Comparison of ENCODE assay signal across 14 cellular contexts in genomic region chr20:62688855-62689460, GRCh38. TPM values are rescaled to one million over a fixed set of nuclear protein-coding genes. Genes with fewer than 3 reads are reported as not detected.
DNase-seq lines count a peak whose midpoint lies in the region; ATAC-seq, FAIRE-seq and TF ChIP-seq lines count a peak whose summit lies in the region.
"Had no signal": no experiment of that assay in that cellular context is flagged by ENCODE, and none has a peak within 500 bp of the region (broad histone marks: within the 10 kb centered on the region; RNA-seq: fewer than 3 reads in every experiment).

No MANE protein-coding gene starts in this region.

- no peak overlapping the region for H4K5ac ChIP-seq in IMR-90 (ENCODE audit: low read depth, low read length)

- H2AK5ac ChIP-seq in IMR-90 (ENCODE audit: low read depth, low read length): no peak overlapping the region

- TF ChIP-seq POLR2A in IMR-90 (IDR thresholded peaks at IDR 0.05; ENCODE audit: low read depth, low read length) (no peak), K562 (conservative IDR thresholded peaks at IDR 0.05) (no peak)

- POLR2A ChIA-PET in IMR-90 (lab: Charles Lee; ENCODE audit: unreplicated experiment): no interaction called here
- POLR2A ChIA-PET in K562 (lab: Yijun Ruan, JAX): interaction anchor here (0.5 to 0.7 kb wide), 3 partner anchors 97 to 130 kb away, joined by 3 read pairs; no protein-coding TSS in a partner anchor

- H3K9ac ChIP-seq in IMR-90 (ENCODE audit: low read depth, low read length): no peak overlapping the region
- H3K9ac ChIP-seq in K562 (ENCODE audit: insufficient read depth in 1 of 2, low read depth in 2 of 2, low read length in 2 of 2): no peak overlapping the region
- H3K9ac ChIP-seq: parathyroid adenoma had no signal

- H3K79me1 ChIP-seq in IMR-90 (ENCODE audit: low read depth in 1 of 2, low read length in 2 of 2): no peaks in the 10 kb centered on the region

- H3K56ac ChIP-seq in IMR-90 (ENCODE audit: extremely low read depth, insufficient read depth, low read length): no peak overlapping the region

- H3K9me3 ChIP-seq in BE2C (no peaks in the 10 kb centered on the region), IMR-90 (ENCODE audit: control insufficient read depth, insufficient read depth, low read length) (no peaks in the 10 kb centered on the region), K562 (replicated peaks; ENCODE audit: control insufficient read depth, insufficient read depth, low read depth, low read length) (no peaks in the 10 kb centered on the region)

- H3K4me3 ChIP-seq in BE2C (ENCODE audit: low read depth, low read length): no peak overlapping the region
- no peak overlapping the region for H3K4me3 ChIP-seq in IMR-90 (ENCODE audit: insufficient read depth, low read depth, low read length)
- no peak overlapping the region for H3K4me3 ChIP-seq in K562

- TF ChIP-seq RAD21 in IMR-90 (IDR thresholded peaks at IDR 0.05; ENCODE audit: low read length) (peak; percentile 31; the same call in 1 of the 2 replicates), K562 (CRISPR knock-in tag; conservative IDR thresholded peaks at IDR 0.05 in 1 of 2, IDR thresholded peaks at IDR 0.05 in 1 of 2) (peak in 1 of 2 experiments; percentile 28; a peak in 1 of 4 replicates)

- H3K9me1 ChIP-seq in IMR-90 (ENCODE audit: insufficient read depth, low read length): no peaks in the 10 kb centered on the region
- H3K9me1 ChIP-seq in K562 (ENCODE audit: control insufficient read depth, insufficient read depth, low read length): no peaks in the 10 kb centered on the region

- H3K27ac ChIP-seq in IMR-90 (ENCODE audit: insufficient read depth, low read length) (no peak overlapping the region), K562 (ENCODE audit: extremely low read depth, low read depth, low read length) (no peak overlapping the region)
- H3K27ac ChIP-seq: parathyroid adenoma had no signal

- intact Hi-C loops in IMR-90 (cut with micrococcal nuclease): no loop called here
- intact Hi-C loops in K562 (cut with micrococcal nuclease): loop anchor here (5.0 kb wide), 1 partner anchor 103 kb away; no protein-coding TSS in a partner anchor

- H2BK20ac ChIP-seq in IMR-90 (ENCODE audit: low read depth, low read length): no peak overlapping the region

- H4K20me1 ChIP-seq in IMR-90 (ENCODE audit: insufficient read depth, low read length): no peaks in the 10 kb centered on the region
- 0 out of 2 replicates have a peak, but pooled peaks cover 3% of the 10 kb centered on the region for H4K20me1 ChIP-seq in K562 (replicated peaks; ENCODE audit: control insufficient read depth, insufficient read depth, low read length)

- H2BK120ac ChIP-seq in IMR-90 (ENCODE audit: low read depth, low read length): no peak overlapping the region

- no peak overlapping the region for H3K14ac ChIP-seq in IMR-90 (replicated peaks; ENCODE audit: low read depth, low read length)

- H3K4me1 ChIP-seq in BE2C (peaks cover 9% of the 10 kb centered on the region; the same call in 1 of the 2 replicates), IMR-90 (ENCODE audit: control insufficient read depth, insufficient read depth, low read length) (no peaks in the 10 kb centered on the region), K562 (replicated peaks in 1 of 2; ENCODE audit: control insufficient read depth in 2 of 2, insufficient read depth in 2 of 2, low read length in 2 of 2) (peaks cover 15 to 62% of the 10 kb centered on the region in 2 experiments)
- H3K4me1 ChIP-seq: parathyroid adenoma had no signal

- peak; percentile 35 for FAIRE-seq in K562 (lab: Jason Lieb, UNC)

- H3K4ac ChIP-seq in IMR-90 (ENCODE audit: low read depth, low read length): no peak overlapping the region

- H2AFZ ChIP-seq in IMR-90 (replicated peaks; ENCODE audit: low read length, poor library complexity) (no peak overlapping the region), K562 (ENCODE audit: low read depth, low read length) (no peak overlapping the region)
- H2AFZ ChIP-seq: parathyroid adenoma had no signal

- no peak for DNase-seq in BE2C
- DNase-seq in IMR-90: peak; percentile 7
- peak in 1 of 4 experiments; percentile 21 for DNase-seq in K562 (ENCODE audit: extremely low read depth in 1 of 4, low spot score in 3 of 4)
- DNase-seq in myocyte (ENCODE audit: low read depth): peak; percentile 58
- DNase-seq in kidney glomerular epithelial cell (lab: John Stamatoyannopoulos, UW): no peak
- no peak for DNase-seq in NCI-H128 (lab: John Stamatoyannopoulos, UW; ENCODE audit: unreplicated experiment)
- DNase-seq in AG08396 (ENCODE audit: low spot score): no peak
- DNase-seq: activated CD4-positive, CD25-positive, alpha-beta regulatory T cell treated with anti-CD3 and anti-CD28 coated beads, Interleukin-2, amount 50 U/mL, for 72 hours; mesendoderm; NCI-H1105 treated with DMSO at 0.1 percent for 48 hours; NCI-H748 treated with DMSO at 0.1 percent for 48 hours had no signal

- no peak overlapping the region for H4K8ac ChIP-seq in IMR-90 (ENCODE audit: low read depth in 2 of 2, low read length in 2 of 2)

- TF ChIP-seq EP300 in K562 (IDR thresholded peaks at IDR 0.05; ENCODE audit: low read length): no peak

- CTCF ChIA-PET in IMR-90 (lab: Yijun Ruan, JAX) (interaction anchor here (1.6 kb wide), 1 partner anchor 11 kb away, joined by 3 read pairs; no protein-coding TSS in a partner anchor), K562 (lab: Yijun Ruan, JAX; ENCODE audit: low intra/inter-chr PET ratio) (interaction anchor here (0.6 kb wide), 1 partner anchor 9 kb away, joined by 5 read pairs; no protein-coding TSS in a partner anchor)

- H2BK5ac ChIP-seq in IMR-90 (ENCODE audit: low read depth, low read length, poor library complexity, severe bottlenecking): no peak overlapping the region

- H4K91ac ChIP-seq in IMR-90 (ENCODE audit: insufficient read depth, low read depth, low read length): no peak overlapping the region

- no peaks in the 10 kb centered on the region for H3K27me3 ChIP-seq in BE2C
- peaks cover 30% of the 10 kb centered on the region for H3K27me3 ChIP-seq in IMR-90 (ENCODE audit: control insufficient read depth, insufficient read depth, low read length)
- peaks cover 38 to 55% of the 10 kb centered on the region in 2 experiments for H3K27me3 ChIP-seq in K562 (ENCODE audit: control insufficient read depth in 2 of 2, insufficient read depth in 2 of 2, low read length in 2 of 2)

- ATAC-seq in IMR-90 (ENCODE audit: low read depth) (peak; percentile 37; the same call in 1 of the 2 replicates), K562 (peak; percentile 37), HG03159 (IDR thresholded peaks at IDR 0.05; ENCODE audit: unreplicated experiment) (no peak)
- ATAC-seq: stimulated activated effector memory CD8-positive, alpha-beta T cell treated with anti-CD3 and anti-CD28 coated beads, Interleukin-12 subunit alpha, Interleukin-12 subunit beta, amount 100 ng/mL, for 72 hours had no signal

- H2BK15ac ChIP-seq in IMR-90 (ENCODE audit: low read depth, low read length): no peak overlapping the region

- TF ChIP-seq CTCF in BE2C (IDR thresholded peaks at IDR 0.05; ENCODE audit: low read depth, low read length) (0 out of 2 replicates have a peak, but pooled peaks have one; percentile 12), IMR-90 (conservative IDR thresholded peaks at IDR 0.05; ENCODE audit: low read depth, low read length) (peak; percentile 32), K562 (IDR thresholded peaks at IDR 0.05 in 2 of 3, conservative IDR thresholded peaks at IDR 0.05 in 1 of 3; ENCODE audit: insufficient read depth in 2 of 3, low read depth in 1 of 3, low read length in 3 of 3) (peak; percentile 28 to 49 (median 38); a peak in 4 of 6 replicates)

- WGBS in IMR-90 (ENCODE audit: extremely low coverage in 2 of 2, insufficient read length in 1 of 2), 2 experiments: 82% methylated on average over 21 of the region's 29 CpGs; no CpG with 5 or more reads in 1 of the 2 experiments
- 28% methylated on average over 27 of the region's 29 CpGs for WGBS in K562 (ENCODE audit: insufficient coverage, low coverage, missing lambda C conversion rate)

- H3K4me2 ChIP-seq in IMR-90 (ENCODE audit: low read depth, low read length) (no peak overlapping the region), K562 (ENCODE audit: insufficient read depth, low read length) (no peak overlapping the region)

- peak overlapping the region; percentile 26 for H2AK9ac ChIP-seq in IMR-90 (replicated peaks; ENCODE audit: low read depth, low read length, poor library complexity)

- dilution Hi-C loops in IMR-90 (cut with HindIII; ENCODE audit: low sequenced_read_pairs, unreplicated experiment): no loop called here

- no peak overlapping the region for H3K23ac ChIP-seq in IMR-90 (ENCODE audit: low read depth, low read length)

- in situ Hi-C loops in IMR-90 (cut with MboI; ENCODE audit: low sequenced_read_pairs): loop anchor here (25.0 kb wide), 1 partner anchor 323 kb away; the partner anchor contains the start of gene BHLHE23
- in situ Hi-C loops in K562 (cut with MboI): no loop called here

- no peaks in the 10 kb centered on the region for H3K79me2 ChIP-seq in K562 (ENCODE audit: control insufficient read depth, insufficient read depth, low read length)
- H3K79me2 ChIP-seq: parathyroid adenoma had no signal

- H3K36me3 ChIP-seq in BE2C (no peaks in the 10 kb centered on the region), IMR-90 (ENCODE audit: control insufficient read depth, insufficient read depth, low read length) (no peaks in the 10 kb centered on the region), K562 (ENCODE audit: control insufficient read depth, insufficient read depth, low read length) (no peaks in the 10 kb centered on the region)

- BruUV-seq in IMR-90 (replicated peaks; lab: Mats Ljungman, UMichigan): no TSS peak
- no TSS peak for BruUV-seq in K562 (replicated peaks; lab: Mats Ljungman, UMichigan)

- no peak overlapping the region for H3K18ac ChIP-seq in IMR-90 (ENCODE audit: low read depth, low read length)

RNA-seq across cellular contexts. Expression of gene NTSR1, which starts 19.7 kb away (rescaled TPM):
- polyA plus RNA-seq in BE2C (2012; ENCODE audit: insufficient read depth, insufficient read length, low read depth): 0.22 TPM
- total RNA-seq in IMR-90 (2012; rRNA removed) (0.54 and 0.56 TPM in 2 replicates), K562 (2014; rRNA removed) (0.41 TPM in 1 of 2 replicates, not detected in the other), K562 (2014; rRNA removed; fragmentation: Illumina TruSeq; extraction: Trizol) (0.04 TPM in 1 of 2 replicates, not detected in the other), K562 (2015; rRNA removed; fragmentation: Illumina TruSeq; extraction: Trizol) (0.14 and 0.15 TPM in 2 replicates), K562 (2021) (0.38 and 0.40 TPM in 2 replicates), myocyte (not detected in 2 replicates)
- polyA plus RNA-seq in IMR-90 (2012; rRNA removed) (1.8 and 2.3 TPM in 2 replicates), K562 (2011; rRNA removed) (0.07 and 0.12 TPM in 2 replicates), K562 (2014; fragmentation: Illumina TruSeq; extraction: Trizol) (0.22 and 0.25 TPM in 2 replicates), K562 (2014; fragmentation: Nextera tagmentation; extraction: Ambion mirVana) (not detected), K562 (2014; rRNA removed) (0.04 and 0.12 TPM in 2 replicates)
- 1.1 and 1.9 TPM in 2 replicates for polyA plus RNA-seq in IMR-90 (2012; cell fraction: cytosol; rRNA removed)
- 1.2 and 2.9 TPM in 2 replicates for polyA plus RNA-seq in IMR-90 (2012; cell fraction: nucleus; rRNA removed; ENCODE audit: low replicate concordance)
- 0.25 TPM in 1 of 2 replicates, not detected in the other for total RNA-seq in K562 (2011; cell fraction: chromatin; rRNA removed; ENCODE audit: low replicate concordance)
- 0.17 TPM in 1 of 2 replicates, not detected in the other for total RNA-seq in K562 (2011; cell fraction: nucleolus; rRNA removed)
- 0.15 TPM in 2 replicates for total RNA-seq in K562 (2011; cell fraction: nucleoplasm; rRNA removed)
- 0.10 and 0.31 TPM in 2 replicates for polyA plus RNA-seq in K562 (2011; cell fraction: cytosol; rRNA removed)
- 0.13 and 0.24 TPM in 2 replicates for polyA plus RNA-seq in K562 (2011; cell fraction: nucleus; rRNA removed)
- 0.51 and 0.61 TPM in 2 replicates for polyA plus RNA-seq in K562 (2012)
- polyA minus RNA-seq in K562 (2011; rRNA and poly(A)+ RNA removed): 0.06 and 0.07 TPM in 2 replicates
- polyA minus RNA-seq in K562 (2011; cell fraction: cytosol; rRNA and poly(A)+ RNA removed): not detected in 2 replicates
- 0.13 TPM in 1 of 2 replicates, not detected in the other for polyA minus RNA-seq in K562 (2011; cell fraction: nucleus; rRNA and poly(A)+ RNA removed)
- not detected for polyA plus RNA-seq in myocyte (2012)

RNA-seq across cellular contexts. Expression of gene SLCO4A1, which starts 46.7 kb away (rescaled TPM):
- 15.3 TPM for polyA plus RNA-seq in BE2C (2012; ENCODE audit: insufficient read depth, insufficient read length, low read depth)
- total RNA-seq in IMR-90 (2012; rRNA removed) (0.56 and 0.72 TPM in 2 replicates), K562 (2014; rRNA removed) (16.2 and 26.3 TPM in 2 replicates), K562 (2014; rRNA removed; fragmentation: Illumina TruSeq; extraction: Trizol) (6.8 and 7.3 TPM in 2 replicates), K562 (2015; rRNA removed; fragmentation: Illumina TruSeq; extraction: Trizol) (12.1 and 13.9 TPM in 2 replicates), K562 (2021) (21.9 and 25.2 TPM in 2 replicates), myocyte (0.11 and 0.16 TPM in 2 replicates)
- polyA plus RNA-seq in IMR-90 (2012; rRNA removed) (1.1 and 1.5 TPM in 2 replicates), K562 (2011; rRNA removed) (12.3 and 13.2 TPM in 2 replicates), K562 (2014; fragmentation: Illumina TruSeq; extraction: Trizol) (13.6 and 15.4 TPM in 2 replicates), K562 (2014; fragmentation: Nextera tagmentation; extraction: Ambion mirVana) (1 to 10 TPM; 1.6 to 3.1 TPM), K562 (2014; rRNA removed) (12.8 and 17.7 TPM in 2 replicates)
- 1.1 TPM in 2 replicates for polyA plus RNA-seq in IMR-90 (2012; cell fraction: cytosol; rRNA removed)
- polyA plus RNA-seq in IMR-90 (2012; cell fraction: nucleus; rRNA removed; ENCODE audit: low replicate concordance): 2.1 and 5.3 TPM in 2 replicates
- total RNA-seq in K562 (2011; cell fraction: chromatin; rRNA removed; ENCODE audit: low replicate concordance): 21.8 and 48.7 TPM in 2 replicates
- total RNA-seq in K562 (2011; cell fraction: nucleolus; rRNA removed): 35.3 and 40.5 TPM in 2 replicates
- 24.4 TPM in 2 replicates for total RNA-seq in K562 (2011; cell fraction: nucleoplasm; rRNA removed)
- 10.5 and 25.9 TPM in 2 replicates for polyA plus RNA-seq in K562 (2011; cell fraction: cytosol; rRNA removed)
- 46.8 and 83.4 TPM in 2 replicates for polyA plus RNA-seq in K562 (2011; cell fraction: nucleus; rRNA removed)
- polyA plus RNA-seq in K562 (2012): 6.1 and 15.2 TPM in 2 replicates
- polyA minus RNA-seq in K562 (2011; rRNA and poly(A)+ RNA removed): 5.1 and 5.5 TPM in 2 replicates
- polyA minus RNA-seq in K562 (2011; cell fraction: cytosol; rRNA and poly(A)+ RNA removed): 13.4 and 13.6 TPM in 2 replicates
- polyA minus RNA-seq in K562 (2011; cell fraction: nucleus; rRNA and poly(A)+ RNA removed): 11.7 and 15.8 TPM in 2 replicates
- polyA plus RNA-seq in myocyte (2012): 0.32 TPM

Comparison
In these comparisons a context has a peak if more than half of its experiments do, and no peak if none do; other contexts are left out.
1. DNase-seq: peak in IMR-90 (single experiment) and myocyte (single experiment); none in BE2C (single experiment), kidney glomerular epithelial cell (single experiment), NCI-H128 (single experiment) and AG08396 (single experiment).
2. Peak in every context shown above with its lines, with median percentiles within 50 percentile points of each other: CTCF ChIP-seq.